Comparison of ENCODE assay signal across 17 cellular contexts in the genomic region with DNA sequence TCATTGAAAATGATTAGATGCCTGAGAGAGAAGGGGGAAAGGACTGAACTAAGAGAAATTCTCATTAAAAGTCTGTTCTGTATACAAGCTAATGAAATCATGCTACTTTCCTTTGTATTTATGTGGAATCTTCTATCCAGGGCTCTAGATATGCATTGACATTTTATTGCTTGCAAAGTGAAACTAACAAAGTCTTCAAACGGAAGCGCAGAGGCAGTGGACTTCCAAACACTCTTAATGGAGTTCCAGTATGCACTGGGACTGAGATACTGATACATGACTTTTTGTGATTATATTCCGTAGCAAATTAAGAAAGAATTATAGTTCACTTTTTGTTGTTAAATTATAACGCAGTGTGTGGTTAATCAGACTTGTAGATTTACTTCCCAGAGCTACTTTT.
DNase-seq lines count a peak whose midpoint lies in the region; ATAC-seq and TF ChIP-seq lines count a peak whose summit lies in the region.
"Had no signal": no experiment of that assay in that cellular context is flagged by ENCODE, and none has a peak within 500 bp of the region (broad histone marks: within the 10 kb centered on the region; RNA-seq: fewer than 3 reads in every experiment).

No MANE protein-coding gene starts in this region.

- DNase-seq in EH (ENCODE audit: low read depth) (peak; percentile 13), M059J (ENCODE audit: low read depth) (peak; percentile 12), choroid plexus epithelial cell (ENCODE audit: low read depth) (peak; percentile 2), medulla oblongata (ENCODE audit: extremely low spot score) (peak; percentile 13), NCI-H2171 (lab: John Stamatoyannopoulos, UW) (no peak), natural killer cell (no peak), NCI-H510A treated with DMSO at 0.1 percent for 48 hours (lab: John Stamatoyannopoulos, UW) (no peak)
- DNase-seq: activated B cell treated with CpG ODN at 0.5 μM for 24 hours; aorta; kidney glomerular epithelial cell; MV-4-11; NCI-H2029 treated with DMSO at 0.1 percent for 48 hours; NCI-H524; stimulated activated naive CD4-positive, alpha-beta T cell; T-cell; trophoblast cell had no signal

- intact Hi-C loops in natural killer cell (cut with micrococcal nuclease), result no loop called here

- no peaks in the 10 kb centered on the region for H3K36me3 Mint-ChIP-seq in natural killer cell
- H3K36me3 Mint-ChIP-seq: T-cell had no signal

- no peak for TF ChIP-seq CTCF in choroid plexus epithelial cell (conservative IDR thresholded peaks at IDR 0.05; ENCODE audit: low read depth, low read length)
- TF ChIP-seq CTCF in natural killer cell (IDR thresholded peaks at IDR 0.05), result no peak

- no peak overlapping the region for H3K4me3 ChIP-seq in choroid plexus epithelial cell (ENCODE audit: low read depth, low read length)

- H3K4me1 Mint-ChIP-seq in natural killer cell, result peaks cover 0 to 6% of the 10 kb centered on the region in 2 donors

- peaks cover 6 to 16% of the 10 kb centered on the region in 2 donors for H3K27me3 Mint-ChIP-seq in natural killer cell (ENCODE audit: low read depth in 2 of 2)

- H3K27ac Mint-ChIP-seq in natural killer cell, result no peak overlapping the region
- H3K27ac Mint-ChIP-seq: activated B cell treated with CpG ODN at 0.5 μM for 24 hours, T-cell had no signal

- ATAC-seq in natural killer cell, result no peak
- ATAC-seq: Panc1, T-cell had no signal

- H3K9me3 Mint-ChIP-seq in natural killer cell, result no peaks in the 10 kb centered on the region
- H3K9me3 Mint-ChIP-seq: activated B cell treated with CpG ODN at 0.5 μM for 24 hours, T-cell had no signal

- H3K4me3 Mint-ChIP-seq in natural killer cell, result no peak overlapping the region
- H3K4me3 Mint-ChIP-seq: activated B cell treated with CpG ODN at 0.5 μM for 24 hours, T-cell had no signal

Comparison
In these comparisons a context has a peak if more than half of its experiments do, and no peak if none do; other contexts are left out.
1. DNase-seq: peak in EH (single experiment), M059J (single experiment), choroid plexus epithelial cell (single experiment) and medulla oblongata (single experiment); none in NCI-H2171 (single experiment), natural killer cell (single experiment) and NCI-H510A treated with DMSO at 0.1 percent for 48 hours (single experiment).